ENCODE assay signal across 21 cellular contexts in the genomic region with DNA sequence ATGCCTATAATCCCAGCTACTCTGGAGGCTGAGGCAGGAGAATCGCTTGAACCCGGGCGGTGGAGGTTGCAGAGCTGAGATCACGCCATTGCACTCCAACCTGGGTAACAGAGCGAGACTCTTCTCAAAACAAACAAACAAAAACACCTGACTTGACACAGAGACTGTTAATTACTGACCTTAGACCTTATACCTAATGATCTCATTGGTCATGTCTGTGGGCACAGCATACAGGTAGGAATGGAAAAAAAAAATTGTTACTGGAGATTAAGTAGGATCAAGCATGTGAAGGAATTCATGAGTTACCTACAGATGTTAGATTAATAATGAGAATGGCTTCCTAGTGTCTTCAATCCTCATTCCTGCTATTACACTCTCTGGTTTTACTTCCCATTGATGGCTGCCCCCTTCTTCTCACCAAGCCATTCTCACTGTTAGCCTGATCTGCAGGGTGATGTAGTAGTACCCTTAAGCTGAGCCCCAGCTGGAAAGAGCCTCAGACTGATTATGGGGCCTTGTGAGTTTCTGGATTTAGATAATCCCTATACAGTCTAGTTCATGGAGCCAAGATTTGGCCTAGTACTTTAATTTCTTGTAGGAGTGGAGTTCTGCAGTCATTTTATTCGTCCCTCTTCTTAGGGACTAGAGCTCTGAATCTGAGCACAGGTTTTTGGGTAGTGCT.
"Had no signal": no experiment of that assay in that cellular context is flagged by ENCODE, and none has a peak within 500 bp of the region (broad histone marks: within the 10 kb centered on the region; RNA-seq: fewer than 3 reads in every experiment).

No MANE protein-coding gene starts in this region.

- H3K27me3 Mint-ChIP-seq: activated CD4-positive, alpha-beta memory T cell treated with anti-CD3 and anti-CD28 coated beads, Interleukin-2, amount 10 ng/mL, durations not matched to agents 7 days and 5 days; activated CD4-positive, alpha-beta T cell treated with anti-CD3 and anti-CD28 coated beads, Interleukin-2, amount 10 ng/mL, durations not matched to agents 24 days and 14 days; activated naive CD8-positive, alpha-beta T cell treated with anti-CD3 and anti-CD28 coated beads, Interleukin-2, amount 10 ng/mL, durations not matched to agents 7 days and 5 days; dendritic cell treated with granulocyte-macrophage colony-stimulating factor and Interleukin-4, amounts not matched to agents 40 ng/mL and 50 ng/mL, for 4 days; naive thymus-derived CD4-positive, alpha-beta T cell; progenitor cell of endocrine pancreas; stimulated activated naive B cell treated with anti-CD40 and anti-IgM and Interleukin-4, amounts not matched to agents 10 μg/mL and 1 μg/mL and 100 μg/mL, for 72 hours; T-helper 17 cell had no signal

- H3K27ac Mint-ChIP-seq: activated CD4-positive, alpha-beta memory T cell treated with anti-CD3 and anti-CD28 coated beads, Interleukin-2, amount 10 ng/mL, durations not matched to agents 7 days and 5 days; activated CD4-positive, alpha-beta T cell treated with anti-CD3 and anti-CD28 coated beads, Interleukin-2, amount 10 ng/mL, durations not matched to agents 24 days and 14 days; activated naive CD8-positive, alpha-beta T cell treated with anti-CD3 and anti-CD28 coated beads, Interleukin-2, amount 10 ng/mL, durations not matched to agents 7 days and 5 days; dendritic cell treated with granulocyte-macrophage colony-stimulating factor and Interleukin-4, amounts not matched to agents 40 ng/mL and 50 ng/mL, for 4 days; stimulated activated naive B cell treated with anti-CD40 and anti-IgM and Interleukin-4, amounts not matched to agents 10 μg/mL and 1 μg/mL and 100 μg/mL, for 72 hours; T-helper 17 cell had no signal

- H3K4me3 Mint-ChIP-seq: activated CD4-positive, alpha-beta memory T cell treated with anti-CD3 and anti-CD28 coated beads, Interleukin-2, amount 10 ng/mL, durations not matched to agents 7 days and 5 days; activated CD4-positive, alpha-beta T cell treated with anti-CD3 and anti-CD28 coated beads, Interleukin-2, amount 10 ng/mL, durations not matched to agents 24 days and 14 days; activated naive CD8-positive, alpha-beta T cell treated with anti-CD3 and anti-CD28 coated beads, Interleukin-2, amount 10 ng/mL, durations not matched to agents 7 days and 5 days; dendritic cell treated with granulocyte-macrophage colony-stimulating factor and Interleukin-4, amounts not matched to agents 40 ng/mL and 50 ng/mL, for 4 days; naive thymus-derived CD4-positive, alpha-beta T cell; stimulated activated naive B cell treated with anti-CD40 and anti-IgM and Interleukin-4, amounts not matched to agents 10 μg/mL and 1 μg/mL and 100 μg/mL, for 72 hours; T-helper 17 cell had no signal

- H3K36me3 ChIP-seq: uterus had no signal

- H3K4me1 ChIP-seq: left lung, uterus had no signal

- H3K4me3 ChIP-seq: cardiac muscle cell, left lung, lung, uterus had no signal

- H3K27me3 ChIP-seq: cardiac muscle cell, left lung, uterus had no signal

- H3K4me1 Mint-ChIP-seq: activated CD4-positive, alpha-beta memory T cell treated with anti-CD3 and anti-CD28 coated beads, Interleukin-2, amount 10 ng/mL, durations not matched to agents 7 days and 5 days; activated naive CD8-positive, alpha-beta T cell treated with anti-CD3 and anti-CD28 coated beads, Interleukin-2, amount 10 ng/mL, durations not matched to agents 7 days and 5 days had no signal

- H3K9me3 Mint-ChIP-seq: activated CD4-positive, alpha-beta memory T cell treated with anti-CD3 and anti-CD28 coated beads, Interleukin-2, amount 10 ng/mL, durations not matched to agents 7 days and 5 days; activated CD4-positive, alpha-beta T cell treated with anti-CD3 and anti-CD28 coated beads, Interleukin-2, amount 10 ng/mL, durations not matched to agents 24 days and 14 days; activated naive CD8-positive, alpha-beta T cell treated with anti-CD3 and anti-CD28 coated beads, Interleukin-2, amount 10 ng/mL, durations not matched to agents 7 days and 5 days; dendritic cell treated with granulocyte-macrophage colony-stimulating factor and Interleukin-4, amounts not matched to agents 40 ng/mL and 50 ng/mL, for 4 days; stimulated activated naive B cell treated with anti-CD40 and anti-IgM and Interleukin-4, amounts not matched to agents 10 μg/mL and 1 μg/mL and 100 μg/mL, for 72 hours had no signal

- H3K27ac ChIP-seq: cardiac muscle cell, left lung, uterus had no signal

- ATAC-seq: left lung; naive thymus-derived CD4-positive, alpha-beta T cell; stimulated activated naive B cell treated with anti-CD40 and anti-IgM and Interleukin-4, amounts not matched to agents 10 μg/mL and 1 μg/mL and 100 μg/mL, for 72 hours; T-helper 17 cell had no signal

- DNase-seq: activated CD4-positive, alpha-beta memory T cell treated with anti-CD3 and anti-CD28 coated beads, Interleukin-2, amount 10 ng/mL, durations not matched to agents 7 days and 5 days; activated CD4-positive, alpha-beta T cell treated with anti-CD3 and anti-CD28 coated beads, Interleukin-2, amount 10 ng/mL, durations not matched to agents 24 days and 14 days; activated naive CD8-positive, alpha-beta T cell treated with anti-CD3 and anti-CD28 coated beads, Interleukin-2, amount 10 ng/mL, durations not matched to agents 7 days and 5 days; amygdala; effector CD4-positive, alpha-beta T cell; erythroblast; foreskin fibroblast; kidney glomerular epithelial cell; left lung; naive thymus-derived CD4-positive, alpha-beta T cell; retina; stimulated activated CD4-positive, alpha-beta T cell treated with anti-CD3 and anti-CD28 coated beads, Interleukin-2, amount 100 ng/mL, for 48 hours; stimulated activated CD8-positive, alpha-beta memory T cell treated with anti-CD3 and anti-CD28 coated beads, Interleukin-4, amount 100 ng/mL, for 48 hours; stimulated activated naive B cell treated with anti-CD40 and anti-IgM and Interleukin-4, amounts not matched to agents 10 μg/mL and 1 μg/mL and 100 μg/mL, for 72 hours; T-helper 17 cell; trophoblast cell; uterus had no signal
